ENCODE assay signal across 15 cellular contexts in genomic region chr7:95590387-95591248, GRCh38. TPM values are rescaled to one million over a fixed set of nuclear protein-coding genes. Genes with fewer than 3 reads are reported as not detected.
DNase-seq lines count a peak whose midpoint lies in the region; ATAC-seq, FAIRE-seq and TF ChIP-seq lines count a peak whose summit lies in the region.
"Had no signal": no experiment of that assay in that cellular context is flagged by ENCODE, and none has a peak within 500 bp of the region (broad histone marks: within the 10 kb centered on the region; RNA-seq: fewer than 3 reads in every experiment).

No MANE protein-coding gene starts in this region.

- peak overlapping the region; percentile 75 to 96 for H3K4me3 ChIP-seq in vagina
- H3K4me3 ChIP-seq: PC-9 had no signal

- peaks cover 4 to 83% of the 10 kb centered on the region in 2 donors for H3K36me3 ChIP-seq in vagina

- DNase-seq in caudate nucleus (lab: John Stamatoyannopoulos, UW) (peak in 2 of 61 donors; percentile 1 to 4), putamen (ENCODE audit: low spot score) (peak; percentile 34), vagina (ENCODE audit: extremely low spot score in 2 of 2) (no peak), GM12891 (ENCODE audit: insufficient read length, low spot score) (no peak), NCI-H446 (lab: John Stamatoyannopoulos, UW) (no peak)
- DNase-seq: activated CD4-positive, alpha-beta T cell treated with anti-CD3 and anti-CD28 coated beads for 1 hour; mesendoderm; NCI-H1048; PC-9; T-helper 1 cell had no signal

- H3K27ac ChIP-seq in caudate nucleus (ENCODE audit: low read depth, low read length) = peak overlapping the region; percentile 95
- peak overlapping the region; percentile 91 for H3K27ac ChIP-seq in vagina
- H3K27ac ChIP-seq: PC-9 had no signal

- no peak for ATAC-seq in GM21529 (IDR thresholded peaks at IDR 0.05; ENCODE audit: unreplicated experiment)

- peak; percentile 91 for FAIRE-seq in islet of Langerhans (lab: Jason Lieb, UNC)
- FAIRE-seq in GM12891 (lab: Jason Lieb, UNC) = no peak
- FAIRE-seq: endometrium, GM18507, H54 had no signal

- H3K27me3 ChIP-seq in vagina = no peaks in the 10 kb centered on the region

- TF ChIP-seq POLR2A in vagina (IDR thresholded peaks at IDR 0.05) (no peak), GM12891 (IDR thresholded peaks at IDR 0.05; ENCODE audit: low read depth, low read length) (no peak)

- peaks cover 37% of the 10 kb centered on the region for H3K4me1 ChIP-seq in vagina

- TF ChIP-seq CTCF in vagina (IDR thresholded peaks at IDR 0.05) = no peak

- no peaks in the 10 kb centered on the region for H3K9me3 ChIP-seq in vagina

- intact Hi-C loops in vagina (cut with DNase I) = no loop called here

TF ChIP-seq in GM12891, 5 proteins besides CTCF, POLR2A, EP300 and RAD21:
- TF ChIP-seq TAF1 (IDR thresholded peaks at IDR 0.05; ENCODE audit: low read depth, low read length) (no peak), POLR2AphosphoS5 (IDR thresholded peaks at IDR 0.05; ENCODE audit: low read depth, low read length) (no peak), POU2F2 (IDR thresholded peaks at IDR 0.05; ENCODE audit: low read depth, low read length) (no peak), SPI1 (IDR thresholded peaks at IDR 0.05; ENCODE audit: low read depth, low read length) (no peak), PAX5 (IDR thresholded peaks at IDR 0.05; ENCODE audit: insufficient read depth, low read length, severe bottlenecking) (no peak)

RNA-seq across cellular contexts. Expression of gene PDK4, which starts 5.7 kb away (rescaled TPM):
- 399 TPM for total RNA-seq in vagina
- polyA plus RNA-seq in GM12891 (2012; ENCODE audit: low read depth, missing spikeins) = not detected
